Comparison of ENCODE assay signal across 1 cellular context in the genomic region with DNA sequence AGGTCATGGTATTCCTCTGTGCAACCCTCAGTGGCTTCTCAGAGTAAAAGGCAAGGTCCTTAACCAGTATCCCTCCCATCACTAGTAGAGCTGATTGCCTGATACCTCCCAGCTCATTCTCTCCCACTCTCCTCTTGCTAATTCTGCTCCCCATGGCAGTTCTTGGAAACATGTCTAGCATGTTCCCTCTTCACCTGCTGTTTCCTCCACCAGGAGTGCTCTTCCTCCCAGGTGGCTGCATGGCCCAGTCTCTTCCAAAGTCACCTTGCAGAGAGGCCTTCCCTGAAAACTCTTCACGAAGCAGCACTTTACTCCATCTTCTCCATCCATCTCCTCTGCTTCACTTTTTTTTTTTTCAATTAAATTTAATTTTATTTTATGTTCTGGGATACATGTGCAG.
TF ChIP-seq lines count a peak whose summit lies in the region.

No MANE protein-coding gene starts in this region.

TF ChIP-seq in HepG2, 621 proteins besides CTCF, POLR2A, EP300 and RAD21 (continued from another document):
- TF ChIP-seq, protein P1, sequence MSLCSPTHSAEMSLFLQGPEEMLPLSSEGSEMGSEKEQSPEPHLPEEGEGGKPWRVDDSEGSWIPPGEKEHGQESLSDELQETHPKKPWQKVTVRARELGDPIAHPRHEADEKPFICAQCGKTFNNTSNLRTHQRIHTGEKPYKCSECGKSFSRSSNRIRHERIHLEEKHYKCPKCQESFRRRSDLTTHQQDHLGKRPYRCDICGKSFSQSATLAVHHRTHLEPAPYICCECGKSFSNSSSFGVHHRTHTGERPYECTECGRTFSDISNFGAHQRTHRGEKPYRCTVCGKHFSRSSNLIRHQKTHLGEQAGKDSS (CRISPR knock-in tag; IDR thresholded peaks at IDR 0.05; ENCODE audit: borderline replicate concordance, low read depth): no peak
- TF ChIP-seq ZNF430 (CRISPR knock-in tag; IDR thresholded peaks at IDR 0.05) (no peak), PHF20 (CRISPR knock-in tag; IDR thresholded peaks at IDR 0.05) (no peak), IRF2 (CRISPR knock-in tag; IDR thresholded peaks at IDR 0.05) (no peak), RNF2 (conservative IDR thresholded peaks at IDR 0.05; ENCODE audit: low read depth) (no peak), HNF4G (IDR thresholded peaks at IDR 0.05; ENCODE audit: borderline replicate concordance, low read depth, low read length) (no peak), HNF4G (CRISPR knock-in tag; IDR thresholded peaks at IDR 0.05; ENCODE audit: borderline replicate concordance, low read depth) (no peak), RARA (CRISPR knock-in tag; IDR thresholded peaks at IDR 0.05) (no peak), ETS1 (CRISPR knock-in tag; IDR thresholded peaks at IDR 0.05) (no peak)
- TF ChIP-seq, protein P2, sequence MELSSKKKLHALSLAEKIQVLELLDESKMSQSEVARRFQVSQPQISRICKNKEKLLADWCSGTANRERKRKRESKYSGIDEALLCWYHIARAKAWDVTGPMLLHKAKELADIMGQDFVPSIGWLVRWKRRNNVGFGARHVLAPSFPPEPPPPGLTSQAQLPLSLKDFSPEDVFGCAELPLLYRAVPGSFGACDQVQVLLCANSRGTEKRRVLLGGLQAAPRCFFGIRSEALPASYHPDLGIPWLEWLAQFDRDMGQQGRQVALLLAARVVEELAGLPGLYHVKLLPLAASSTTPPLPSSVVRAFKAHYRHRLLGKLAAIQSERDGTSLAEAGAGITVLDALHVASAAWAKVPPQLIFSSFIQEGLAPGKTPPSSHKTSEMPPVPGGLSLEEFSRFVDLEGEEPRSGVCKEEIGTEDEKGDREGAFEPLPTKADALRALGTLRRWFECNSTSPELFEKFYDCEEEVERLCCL (CRISPR knock-in tag; IDR thresholded peaks at IDR 0.05; ENCODE audit: borderline replicate concordance): no peak
TF ChIP-seq in HepG2: peak in this region for 0.
